Comparison of ENCODE assay signal across 18 cellular contexts in the genomic region with DNA sequence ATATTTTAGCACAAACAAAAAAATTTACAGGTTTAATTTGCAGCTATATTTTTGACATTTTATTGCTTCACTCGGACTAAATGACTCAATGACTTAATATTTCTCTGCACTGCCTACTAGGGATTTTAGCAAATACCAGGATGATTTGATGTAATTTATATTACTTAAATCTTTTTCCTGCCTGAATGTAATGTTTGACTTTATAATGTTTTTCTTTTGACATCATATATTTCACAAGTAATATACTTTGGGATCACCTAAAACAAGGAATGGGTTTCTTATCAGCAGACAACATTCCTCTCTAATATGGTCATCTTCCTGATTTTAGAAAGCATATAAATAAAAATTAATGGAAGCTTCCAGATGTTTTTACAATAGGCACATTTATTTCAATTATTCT.
A peak's percentile ranks its signal among the peaks of the same experiment; 100 is the strongest.
DNase-seq lines count a peak whose midpoint lies in the region; ATAC-seq and TF ChIP-seq lines count a peak whose summit lies in the region.
"Had no signal": no experiment of that assay in that cellular context is flagged by ENCODE, and none has a peak within 500 bp of the region (broad histone marks: within the 10 kb centered on the region; RNA-seq: fewer than 3 reads in every experiment).

No MANE protein-coding gene starts in this region.

- no peak overlapping the region for H3K27ac Mint-ChIP-seq in MCF 10A (ENCODE audit: low read depth, unreplicated experiment)
- no peak overlapping the region for H3K27ac Mint-ChIP-seq in CD4-positive, alpha-beta memory T cell
- H3K27ac Mint-ChIP-seq in activated CD8-positive, alpha-beta T cell treated with anti-CD3 and anti-CD28 coated beads, Interleukin-2, amount 10 ng/mL, durations not matched to agents 7 days and 5 days = no peak overlapping the region
- H3K27ac Mint-ChIP-seq: activated naive CD4-positive, alpha-beta T cell treated with anti-CD3 and anti-CD28 coated beads for 36 hours; H9; stimulated activated naive B cell treated with anti-CD40 and anti-IgM and Interleukin-4, amounts not matched to agents 10 μg/mL and 1 μg/mL and 100 μg/mL, for 72 hours had no signal

- H3K4me3 ChIP-seq in breast epithelium (no peak overlapping the region), fibroblast of the aortic adventitia (ENCODE audit: low read depth, low read length) (no peak overlapping the region)
- no peak overlapping the region for H3K4me3 ChIP-seq in CD4-positive, alpha-beta memory T cell (ENCODE audit: low read length in 2 of 2)
- H3K4me3 ChIP-seq: tibial nerve had no signal

- no TSS peak for BruUV-seq in MCF 10A (replicated peaks; lab: Mats Ljungman, UMichigan)

- H3K4me1 Mint-ChIP-seq in MCF 10A (ENCODE audit: insufficient read depth, unreplicated experiment) = no peaks in the 10 kb centered on the region
- H3K4me1 Mint-ChIP-seq in CD4-positive, alpha-beta memory T cell = peaks cover 0 to 5% (median 1%) of the 10 kb centered on the region in 4 donors
- H3K4me1 Mint-ChIP-seq in activated CD8-positive, alpha-beta T cell treated with anti-CD3 and anti-CD28 coated beads, Interleukin-2, amount 10 ng/mL, durations not matched to agents 7 days and 5 days (ENCODE audit: low read depth) = no peaks in the 10 kb centered on the region
- H3K4me1 Mint-ChIP-seq: H9 had no signal

- no peak overlapping the region for H3K4me3 Mint-ChIP-seq in MCF 10A (ENCODE audit: unreplicated experiment)
- no peak overlapping the region for H3K4me3 Mint-ChIP-seq in CD4-positive, alpha-beta memory T cell
- no peak overlapping the region for H3K4me3 Mint-ChIP-seq in activated CD8-positive, alpha-beta T cell treated with anti-CD3 and anti-CD28 coated beads, Interleukin-2, amount 10 ng/mL, durations not matched to agents 7 days and 5 days
- H3K4me3 Mint-ChIP-seq: activated naive CD4-positive, alpha-beta T cell treated with anti-CD3 and anti-CD28 coated beads for 36 hours; H9; stimulated activated naive B cell treated with anti-CD40 and anti-IgM and Interleukin-4, amounts not matched to agents 10 μg/mL and 1 μg/mL and 100 μg/mL, for 72 hours had no signal

- H3K36me3 Mint-ChIP-seq in MCF 10A (ENCODE audit: insufficient read depth, unreplicated experiment) = no peaks in the 10 kb centered on the region
- peaks cover 8 to 11% of the 10 kb centered on the region in 2 donors for H3K36me3 Mint-ChIP-seq in CD4-positive, alpha-beta memory T cell
- no peaks in the 10 kb centered on the region for H3K36me3 Mint-ChIP-seq in activated CD8-positive, alpha-beta T cell treated with anti-CD3 and anti-CD28 coated beads, Interleukin-2, amount 10 ng/mL, durations not matched to agents 7 days and 5 days (ENCODE audit: low read depth)

- ATAC-seq in SK-N-SH treated with all-trans-retinoic acid at 6 μM for 48 hours (peak; percentile 51), HG03520 (IDR thresholded peaks at IDR 0.05; ENCODE audit: unreplicated experiment) (no peak)
- no peak for ATAC-seq in activated CD8-positive, alpha-beta T cell treated with anti-CD3 and anti-CD28 coated beads, Interleukin-2, amount 10 ng/mL, durations not matched to agents 7 days and 5 days
- ATAC-seq: stimulated activated naive B cell treated with anti-CD40 and anti-IgM and Interleukin-4, amounts not matched to agents 10 μg/mL and 1 μg/mL and 100 μg/mL, for 72 hours had no signal

- POLR2A ChIA-PET in MCF 10A (lab: Yijun Ruan, JAX) = no interaction called here
- POLR2A ChIA-PET in CD4-positive, alpha-beta memory T cell (lab: Charles Lee; ENCODE audit: partially characterized antibody) = no interaction called here
- POLR2A ChIA-PET in activated CD8-positive, alpha-beta T cell treated with anti-CD3 and anti-CD28 coated beads, Interleukin-2, amount 10 ng/mL, durations not matched to agents 7 days and 5 days (lab: Charles Lee) = no interaction called here

- no peaks in the 10 kb centered on the region for H3K27me3 ChIP-seq in breast epithelium
- H3K27me3 ChIP-seq in CD4-positive, alpha-beta memory T cell (ENCODE audit: insufficient read depth, low read length) = no peaks in the 10 kb centered on the region
- H3K27me3 ChIP-seq: tibial nerve had no signal

- no peaks in the 10 kb centered on the region for H3K9me3 Mint-ChIP-seq in MCF 10A (ENCODE audit: unreplicated experiment)
- H3K9me3 Mint-ChIP-seq in CD4-positive, alpha-beta memory T cell = peaks cover 0 to 2% (median 0%) of the 10 kb centered on the region in 8 donors
- H3K9me3 Mint-ChIP-seq in activated CD8-positive, alpha-beta T cell treated with anti-CD3 and anti-CD28 coated beads, Interleukin-2, amount 10 ng/mL, durations not matched to agents 7 days and 5 days (ENCODE audit: insufficient read depth) = no peaks in the 10 kb centered on the region
- H3K9me3 Mint-ChIP-seq: activated naive CD4-positive, alpha-beta T cell treated with anti-CD3 and anti-CD28 coated beads for 36 hours; stimulated activated naive B cell treated with anti-CD40 and anti-IgM and Interleukin-4, amounts not matched to agents 10 μg/mL and 1 μg/mL and 100 μg/mL, for 72 hours had no signal

- intact Hi-C loops in MCF 10A (cut with micrococcal nuclease) (no loop called here), breast epithelium (cut with DNase I; ENCODE audit: low total_unique reads) (no loop called here)
- intact Hi-C loops in CD4-positive, alpha-beta memory T cell (cut with micrococcal nuclease) = no loop called here

- TF ChIP-seq POLR2A in breast epithelium (IDR thresholded peaks at IDR 0.05) = no peak

- TF ChIP-seq CTCF in MCF 10A (IDR thresholded peaks at IDR 0.05; ENCODE audit: unreplicated experiment) (no peak), breast epithelium (IDR thresholded peaks at IDR 0.05) (no peak), fibroblast of the aortic adventitia (IDR thresholded peaks at IDR 0.05; ENCODE audit: insufficient read depth, low read length) (no peak)

- CTCF ChIA-PET in MCF 10A (lab: Yijun Ruan, JAX) = interaction anchor here (0.6 kb wide), 1 partner anchor 330 kb away, joined by 5 read pairs; no protein-coding TSS in a partner anchor
- CTCF ChIA-PET in CD4-positive, alpha-beta memory T cell (lab: Charles Lee; ENCODE audit: partially characterized antibody) = no interaction called here
- CTCF ChIA-PET in activated CD8-positive, alpha-beta T cell treated with anti-CD3 and anti-CD28 coated beads, Interleukin-2, amount 10 ng/mL, durations not matched to agents 7 days and 5 days (lab: Charles Lee) = no interaction called here

- no peak overlapping the region for H3K27ac ChIP-seq in breast epithelium
- no peak overlapping the region for H3K27ac ChIP-seq in CD4-positive, alpha-beta memory T cell (ENCODE audit: low read depth, low read length)
- H3K27ac ChIP-seq: 22Rv1, tibial nerve had no signal

- H3K27me3 Mint-ChIP-seq in MCF 10A (ENCODE audit: insufficient read depth, unreplicated experiment) = no peaks in the 10 kb centered on the region
- no peaks in the 10 kb centered on the region for H3K27me3 Mint-ChIP-seq in CD4-positive, alpha-beta memory T cell
- no peaks in the 10 kb centered on the region for H3K27me3 Mint-ChIP-seq in activated CD8-positive, alpha-beta T cell treated with anti-CD3 and anti-CD28 coated beads, Interleukin-2, amount 10 ng/mL, durations not matched to agents 7 days and 5 days (ENCODE audit: low read depth)
- H3K27me3 Mint-ChIP-seq: stimulated activated naive B cell treated with anti-CD40 and anti-IgM and Interleukin-4, amounts not matched to agents 10 μg/mL and 1 μg/mL and 100 μg/mL, for 72 hours had no signal

- DNase-seq in MCF 10A (ENCODE audit: unreplicated experiment) (peak; percentile 1), breast epithelium (ENCODE audit: low spot score in 2 of 2) (no peak), fibroblast of the aortic adventitia (ENCODE audit: low read depth) (peak; percentile 81)
- DNase-seq in stimulated activated CD4-positive, alpha-beta T cell treated with anti-CD3 and anti-CD28 coated beads, Interleukin-4, amount 100 ng/mL, for 1 hour = no peak
- DNase-seq in CD4-positive, alpha-beta memory T cell = no peak
- no peak for DNase-seq in activated CD8-positive, alpha-beta T cell treated with anti-CD3 and anti-CD28 coated beads, Interleukin-2, amount 10 ng/mL, durations not matched to agents 7 days and 5 days
- DNase-seq: activated CD4-positive, alpha-beta T cell treated with anti-CD3 and anti-CD28 coated beads for 4 hours; activated naive CD4-positive, alpha-beta T cell treated with anti-CD3 and anti-CD28 coated beads for 36 hours; H9; MM.1S; NCI-H187 treated with DMSO at 0.1 percent for 48 hours; NCI-H69; OCI-M1; stimulated activated naive B cell treated with anti-CD40 and anti-IgM and Interleukin-4, amounts not matched to agents 10 μg/mL and 1 μg/mL and 100 μg/mL, for 72 hours had no signal

- no peaks in the 10 kb centered on the region for H3K4me1 ChIP-seq in breast epithelium
- no peaks in the 10 kb centered on the region for H3K4me1 ChIP-seq in CD4-positive, alpha-beta memory T cell (ENCODE audit: insufficient read depth, low read length)

- H3K9me3 ChIP-seq in breast epithelium = no peaks in the 10 kb centered on the region
- no peaks in the 10 kb centered on the region for H3K9me3 ChIP-seq in CD4-positive, alpha-beta memory T cell (ENCODE audit: control insufficient read depth in 1 of 2, low read length in 2 of 2)
- H3K9me3 ChIP-seq: tibial nerve had no signal

- H3K36me3 ChIP-seq in breast epithelium = no peaks in the 10 kb centered on the region
- H3K36me3 ChIP-seq in CD4-positive, alpha-beta memory T cell (ENCODE audit: insufficient read depth, low read length) = no peaks in the 10 kb centered on the region

TF ChIP-seq in SK-N-SH treated with all-trans-retinoic acid at 6 μM for 48 hours, 23 proteins besides CTCF, POLR2A, EP300 and RAD21:
- TF ChIP-seq ESRRG (CRISPR knock-in tag; IDR thresholded peaks at IDR 0.05) (no peak), ARNTL (CRISPR knock-in tag; IDR thresholded peaks at IDR 0.05; ENCODE audit: borderline replicate concordance, low read depth) (no peak), ISL1 (CRISPR knock-in tag; IDR thresholded peaks at IDR 0.05) (peak; percentile 97), TCF4 (CRISPR knock-in tag; IDR thresholded peaks at IDR 0.05; ENCODE audit: borderline replicate concordance) (0 out of 2 replicates have a peak, but pooled peaks have one; percentile 12), ZFP3 (CRISPR knock-in tag; IDR thresholded peaks at IDR 0.05) (no peak), BACH2 (CRISPR knock-in tag; IDR thresholded peaks at IDR 0.05; ENCODE audit: borderline replicate concordance) (no peak), ZNF8 (CRISPR knock-in tag; IDR thresholded peaks at IDR 0.05) (no peak)
- TF ChIP-seq, protein P1, sequence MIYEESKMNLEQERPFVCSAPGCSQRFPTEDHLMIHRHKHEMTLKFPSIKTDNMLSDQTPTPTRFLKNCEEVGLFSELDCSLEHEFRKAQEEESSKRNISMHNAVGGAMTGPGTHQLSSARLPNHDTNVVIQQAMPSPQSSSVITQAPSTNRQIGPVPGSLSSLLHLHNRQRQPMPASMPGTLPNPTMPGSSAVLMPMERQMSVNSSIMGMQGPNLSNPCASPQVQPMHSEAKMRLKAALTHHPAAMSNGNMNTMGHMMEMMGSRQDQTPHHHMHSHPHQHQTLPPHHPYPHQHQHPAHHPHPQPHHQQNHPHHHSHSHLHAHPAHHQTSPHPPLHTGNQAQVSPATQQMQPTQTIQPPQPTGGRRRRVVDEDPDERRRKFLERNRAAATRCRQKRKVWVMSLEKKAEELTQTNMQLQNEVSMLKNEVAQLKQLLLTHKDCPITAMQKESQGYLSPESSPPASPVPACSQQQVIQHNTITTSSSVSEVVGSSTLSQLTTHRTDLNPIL (CRISPR knock-in tag; IDR thresholded peaks at IDR 0.05; ENCODE audit: low read depth) = peak; percentile 95

Comparison
In these comparisons a context has a peak if more than half of its experiments do, and no peak if none do; other contexts are left out.
1. DNase-seq: peak in MCF 10A (single experiment) and fibroblast of the aortic adventitia (single experiment); none in breast epithelium (0 of 2), stimulated activated CD4-positive, alpha-beta T cell treated with anti-CD3 and anti-CD28 coated beads, Interleukin-4, amount 100 ng/mL, for 1 hour (single experiment), CD4-positive, alpha-beta memory T cell (0 of 5) and activated CD8-positive, alpha-beta T cell treated with anti-CD3 and anti-CD28 coated beads, Interleukin-2, amount 10 ng/mL, durations not matched to agents 7 days and 5 days (single experiment).